In the genomic region with DNA sequence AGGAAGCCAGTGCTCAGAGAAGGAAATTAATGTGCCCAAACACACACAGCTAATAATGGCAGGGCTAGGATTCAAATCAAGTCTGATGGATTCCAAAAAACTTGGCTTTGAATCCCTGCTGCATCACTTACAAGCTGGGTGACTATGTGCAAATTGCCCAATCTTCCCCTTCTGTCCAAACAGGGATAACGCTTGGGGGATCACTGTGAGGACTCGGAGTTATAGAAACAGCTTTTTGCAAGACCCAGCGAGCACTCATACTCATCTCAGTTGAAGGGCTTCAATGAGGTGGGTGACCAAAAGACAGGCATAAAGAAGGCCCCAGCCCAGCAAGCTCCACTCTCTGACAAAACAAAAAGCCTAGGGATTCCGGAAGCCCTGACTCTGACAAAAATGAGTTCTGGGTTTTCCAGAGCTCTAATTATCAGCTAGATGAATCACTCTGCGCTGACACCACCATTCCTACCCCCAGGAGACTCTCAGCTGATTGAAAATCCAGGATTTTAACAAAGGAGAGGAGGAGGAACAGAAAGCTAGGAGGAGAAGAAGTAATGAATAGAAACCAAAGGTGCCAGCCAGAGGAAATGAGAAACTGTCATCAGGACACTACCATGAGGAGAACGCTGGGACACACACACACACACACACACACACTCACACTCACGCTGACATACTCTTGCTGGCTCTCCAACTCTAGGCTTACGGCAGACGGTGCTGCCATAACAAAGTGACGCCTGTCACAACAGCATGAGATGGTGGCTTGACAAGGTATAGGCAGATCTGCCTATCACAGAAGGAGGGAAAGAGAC, we compare ENCODE assay signal across 8 cellular contexts. TPM values are rescaled to one million over a fixed set of nuclear protein-coding genes. Genes with fewer than 3 reads are reported as not detected.
DNase-seq lines count a peak whose midpoint lies in the region; ATAC-seq and TF ChIP-seq lines count a peak whose summit lies in the region.

No MANE protein-coding gene starts in this region.

- 23% methylated on average over 10 of the region's 10 CpGs for WGBS in esophagus squamous epithelium, 2 donors

- H3K4me3 Mint-ChIP-seq in activated CD8-positive, alpha-beta memory T cell treated with anti-CD3 and anti-CD28 coated beads, Interleukin-2, amount 10 ng/mL, durations not matched to agents 7 days and 5 days, result peak overlapping the region; percentile 93
- H3K4me3 Mint-ChIP-seq in T-helper 1 cell treated with Interleukin-12 subunit alpha and Interleukin-12 subunit beta and Interleukin-4 antibody, amounts not matched to agents 30 μg/mL and 1 μg/mL, for 36 hours, result peak overlapping the region; percentile 82

- DNase-seq in activated CD8-positive, alpha-beta memory T cell treated with anti-CD3 and anti-CD28 coated beads, Interleukin-2, amount 10 ng/mL, durations not matched to agents 7 days and 5 days, result no peak
- no peak for DNase-seq in activated CD8-positive, alpha-beta memory T cell treated with anti-CD3 and anti-CD28 coated beads, Interleukin-2, amount 50 U/mL, for 4 hours
- DNase-seq in esophagus squamous epithelium (lab: John Stamatoyannopoulos, UW) (no peak), osteoblast (ENCODE audit: insufficient read length, low spot score, missing footprints) (peak; percentile 89), NCI-H526 (lab: John Stamatoyannopoulos, UW) (no peak)

- peaks cover 32% of the 10 kb centered on the region for H3K79me2 ChIP-seq in osteoblast (ENCODE audit: insufficient read depth, low read length)

- no peak for TF ChIP-seq POLR2A in esophagus squamous epithelium (IDR thresholded peaks at IDR 0.05)

- H3K4me3 ChIP-seq in esophagus squamous epithelium, result peak overlapping the region in 3 of 4 donors; percentile 71 to 94 (median 88)
- peak overlapping the region; percentile 92 for H3K4me3 ChIP-seq in osteoblast (ENCODE audit: insufficient read depth, low read length)

- ATAC-seq in activated CD8-positive, alpha-beta memory T cell treated with anti-CD3 and anti-CD28 coated beads, Interleukin-2, amount 10 ng/mL, durations not matched to agents 7 days and 5 days, result no peak
- no peak for ATAC-seq in GM21717 (IDR thresholded peaks at IDR 0.05; ENCODE audit: unreplicated experiment)
- no peak for ATAC-seq in GM19463 (IDR thresholded peaks at IDR 0.05; ENCODE audit: unreplicated experiment)

- peaks cover 44% of the 10 kb centered on the region for H3K4me1 Mint-ChIP-seq in activated CD8-positive, alpha-beta memory T cell treated with anti-CD3 and anti-CD28 coated beads, Interleukin-2, amount 10 ng/mL, durations not matched to agents 7 days and 5 days
- H3K4me1 Mint-ChIP-seq in T-helper 1 cell treated with Interleukin-12 subunit alpha and Interleukin-12 subunit beta and Interleukin-4 antibody, amounts not matched to agents 30 μg/mL and 1 μg/mL, for 36 hours (ENCODE audit: low read depth), result peaks cover 35% of the 10 kb centered on the region

- intact Hi-C loops in esophagus squamous epithelium (cut with DNase I), result no loop called here

- H3K9me3 ChIP-seq in esophagus squamous epithelium (no peaks in the 10 kb centered on the region), osteoblast (ENCODE audit: low read depth, low read length) (no peaks in the 10 kb centered on the region)

- TF ChIP-seq CTCF in esophagus squamous epithelium (IDR thresholded peaks at IDR 0.05) (no peak), osteoblast (IDR thresholded peaks at IDR 0.05; ENCODE audit: extremely low read depth, low read depth, low read length) (no peak)

- no peaks in the 10 kb centered on the region for H3K9me3 Mint-ChIP-seq in activated CD8-positive, alpha-beta memory T cell treated with anti-CD3 and anti-CD28 coated beads, Interleukin-2, amount 10 ng/mL, durations not matched to agents 7 days and 5 days (ENCODE audit: low read depth)
- no peaks in the 10 kb centered on the region for H3K9me3 Mint-ChIP-seq in T-helper 1 cell treated with Interleukin-12 subunit alpha and Interleukin-12 subunit beta and Interleukin-4 antibody, amounts not matched to agents 30 μg/mL and 1 μg/mL, for 36 hours

- H3K27ac ChIP-seq in esophagus squamous epithelium, result peak overlapping the region; percentile 97 to 100 (median 98)
- H3K27ac ChIP-seq in osteoblast (ENCODE audit: low read depth, low read length), result peak overlapping the region; percentile 88

- CTCF ChIA-PET in activated CD8-positive, alpha-beta memory T cell treated with anti-CD3 and anti-CD28 coated beads, Interleukin-2, amount 10 ng/mL, durations not matched to agents 7 days and 5 days (lab: Charles Lee), result interaction anchor here (0.8 to 4.8 kb wide), 12 partner anchors 10 to 228 kb away, joined by 3 to 49 read pairs (median 5); partner anchors contain the start of genes EVA1B and LSM10

- peaks cover 19% of the 10 kb centered on the region for H3K36me3 Mint-ChIP-seq in activated CD8-positive, alpha-beta memory T cell treated with anti-CD3 and anti-CD28 coated beads, Interleukin-2, amount 10 ng/mL, durations not matched to agents 7 days and 5 days
- peaks cover 30% of the 10 kb centered on the region for H3K36me3 Mint-ChIP-seq in T-helper 1 cell treated with Interleukin-12 subunit alpha and Interleukin-12 subunit beta and Interleukin-4 antibody, amounts not matched to agents 30 μg/mL and 1 μg/mL, for 36 hours (ENCODE audit: low read depth)

- peaks cover 23% of the 10 kb centered on the region for H4K20me1 ChIP-seq in osteoblast (ENCODE audit: insufficient read depth, low read length)

- H3K27me3 ChIP-seq in esophagus squamous epithelium, result no peaks in the 10 kb centered on the region
- no peaks in the 10 kb centered on the region for H3K27me3 ChIP-seq in osteoblast (ENCODE audit: insufficient read depth, low read length)

- H3K4me1 ChIP-seq in esophagus squamous epithelium (peaks cover 27 to 73% (median 44%) of the 10 kb centered on the region in 3 donors), osteoblast (ENCODE audit: insufficient read depth, low read length) (peaks cover 29% of the 10 kb centered on the region)

- H3K27me3 Mint-ChIP-seq in activated CD8-positive, alpha-beta memory T cell treated with anti-CD3 and anti-CD28 coated beads, Interleukin-2, amount 10 ng/mL, durations not matched to agents 7 days and 5 days, result no peaks in the 10 kb centered on the region
- H3K27me3 Mint-ChIP-seq in T-helper 1 cell treated with Interleukin-12 subunit alpha and Interleukin-12 subunit beta and Interleukin-4 antibody, amounts not matched to agents 30 μg/mL and 1 μg/mL, for 36 hours (ENCODE audit: low read depth), result no peaks in the 10 kb centered on the region

- peak overlapping the region; percentile 53 for H2AFZ ChIP-seq in osteoblast (ENCODE audit: low read length)

- H3K36me3 ChIP-seq in esophagus squamous epithelium (peaks cover 0 to 29% (median 0%) of the 10 kb centered on the region in 3 donors), osteoblast (ENCODE audit: insufficient read depth, low read length) (peaks cover 27% of the 10 kb centered on the region)

- peak overlapping the region; percentile 98 for H3K27ac Mint-ChIP-seq in activated CD8-positive, alpha-beta memory T cell treated with anti-CD3 and anti-CD28 coated beads, Interleukin-2, amount 10 ng/mL, durations not matched to agents 7 days and 5 days
- peak overlapping the region; percentile 99 for H3K27ac Mint-ChIP-seq in T-helper 1 cell treated with Interleukin-12 subunit alpha and Interleukin-12 subunit beta and Interleukin-4 antibody, amounts not matched to agents 30 μg/mL and 1 μg/mL, for 36 hours

- H3K4me2 ChIP-seq in osteoblast (ENCODE audit: insufficient read depth, low read length), result peak overlapping the region; percentile 100

RNA-seq across cellular contexts. Expression of gene STK40, which starts 1.6 kb away (rescaled TPM):
- total RNA-seq in activated CD8-positive, alpha-beta memory T cell treated with anti-CD3 and anti-CD28 coated beads, Interleukin-2, amount 10 ng/mL, durations not matched to agents 7 days and 5 days, result 10 to 100 TPM; 67.0 to 73.2 TPM
- total RNA-seq in esophagus squamous epithelium (10 to 100 TPM; 34.5 to 59.7 (median 42.3) TPM), osteoblast (11.9 and 12.4 TPM in 2 replicates)

RNA-seq across cellular contexts. Expression of gene LSM10, which starts 10.4 kb away (rescaled TPM):
- total RNA-seq in activated CD8-positive, alpha-beta memory T cell treated with anti-CD3 and anti-CD28 coated beads, Interleukin-2, amount 10 ng/mL, durations not matched to agents 7 days and 5 days, result 10 to 100 TPM; 48.9 to 63.8 TPM
- total RNA-seq in esophagus squamous epithelium (10 to 100 TPM in 3 of 4 donors, 1 to 10 TPM in 1; 8.5 to 29.4 (median 16.9) TPM), osteoblast (4.4 and 6.2 TPM in 2 replicates)
